ENCODE assay signal across 19 cellular contexts in the genomic region with DNA sequence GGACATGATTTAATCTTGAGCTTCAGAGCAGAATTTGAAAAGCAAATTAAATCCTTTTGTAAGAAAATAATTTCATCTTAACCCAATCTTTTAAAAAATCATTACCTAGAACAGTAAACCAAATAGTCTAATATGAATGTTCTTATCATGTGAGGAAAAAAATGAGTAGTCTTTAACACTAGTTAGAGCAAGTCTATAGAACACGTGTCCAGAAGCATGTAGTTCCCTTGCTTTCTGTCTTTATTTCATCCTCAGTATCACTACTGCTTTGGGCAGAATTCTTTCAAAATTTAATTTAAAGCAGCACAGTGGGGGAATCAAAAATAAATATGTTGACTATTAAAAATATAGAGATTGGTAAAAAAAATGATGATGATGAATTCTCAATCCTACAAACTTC. TPM values are rescaled to one million over a fixed set of nuclear protein-coding genes. Genes with fewer than 3 reads are reported as not detected.
A peak's percentile ranks its signal among the peaks of the same experiment; 100 is the strongest.
DNase-seq lines count a peak whose midpoint lies in the region; ATAC-seq, FAIRE-seq and TF ChIP-seq lines count a peak whose summit lies in the region.
"Had no signal": no experiment of that assay in that cellular context is flagged by ENCODE, and none has a peak within 500 bp of the region (broad histone marks: within the 10 kb centered on the region; RNA-seq: fewer than 3 reads in every experiment).

No MANE protein-coding gene starts in this region.

- H3K4me3 Mint-ChIP-seq in T-helper 2 cell treated with Interferon-gamma antibody and Interleukin-4, amounts not matched to agents 5 μg/mL and 100 μg/mL, for 36 hours, result peak overlapping the region; percentile 82
- H3K4me3 Mint-ChIP-seq: activated naive CD4-positive, alpha-beta T cell treated with anti-CD3 and anti-CD28 coated beads for 36 hours had no signal

- peak overlapping the region; percentile 79 for H3K4me3 ChIP-seq in iPS-15b (ENCODE audit: low read depth, low read length)
- H3K4me3 ChIP-seq in smooth muscle cell, result peak overlapping the region; percentile 96
- H3K4me3 ChIP-seq: cardiac muscle cell had no signal

- peaks cover 53% of the 10 kb centered on the region for H3K4me1 Mint-ChIP-seq in T-helper 2 cell treated with Interferon-gamma antibody and Interleukin-4, amounts not matched to agents 5 μg/mL and 100 μg/mL, for 36 hours (ENCODE audit: low read depth)

- TF ChIP-seq CTCF in smooth muscle cell (IDR thresholded peaks at IDR 0.05; ENCODE audit: borderline replicate concordance, insufficient read depth, poor library complexity, severe bottlenecking), result no peak

- H3K27me3 Mint-ChIP-seq in T-helper 2 cell treated with Interferon-gamma antibody and Interleukin-4, amounts not matched to agents 5 μg/mL and 100 μg/mL, for 36 hours (ENCODE audit: low read depth), result peaks cover 6% of the 10 kb centered on the region

- H3K4me2 ChIP-seq in smooth muscle cell, result peak overlapping the region; percentile 98

- H3K36me3 ChIP-seq in iPS-15b (ENCODE audit: control insufficient read depth, insufficient read depth, low read length) (no peaks in the 10 kb centered on the region), smooth muscle cell (ENCODE audit: low read depth) (no peaks in the 10 kb centered on the region)
- H3K36me3 ChIP-seq: cardiac muscle cell, sigmoid colon had no signal

- no peak for FAIRE-seq in HTR-8/SVneo (lab: Jason Lieb, UNC)

- peaks cover 5% of the 10 kb centered on the region for H3F3A ChIP-seq in smooth muscle cell (ENCODE audit: low read depth)

- no peak overlapping the region for H3K27ac Mint-ChIP-seq in T-helper 2 cell treated with Interferon-gamma antibody and Interleukin-4, amounts not matched to agents 5 μg/mL and 100 μg/mL, for 36 hours
- H3K27ac Mint-ChIP-seq: activated naive CD4-positive, alpha-beta T cell treated with anti-CD3 and anti-CD28 coated beads for 36 hours; CD4-positive, alpha-beta T cell had no signal

- H3K9me3 ChIP-seq in iPS-15b (ENCODE audit: control insufficient read depth, insufficient read depth, low read length) (no peaks in the 10 kb centered on the region), smooth muscle cell (replicated peaks; ENCODE audit: low read depth) (no peaks in the 10 kb centered on the region)
- H3K9me3 ChIP-seq: sigmoid colon had no signal

- H2AFZ ChIP-seq in smooth muscle cell (ENCODE audit: low read depth), result peak overlapping the region; percentile 39

- H3K9ac ChIP-seq in iPS-15b (ENCODE audit: low read depth, low read length) (peak overlapping the region; percentile 38), smooth muscle cell (ENCODE audit: low read depth) (no peak overlapping the region)

- ATAC-seq in HG03354 (IDR thresholded peaks at IDR 0.05; ENCODE audit: poor library complexity, severe bottlenecking, unreplicated experiment) (no peak), GM21786 (IDR thresholded peaks at IDR 0.05; ENCODE audit: unreplicated experiment) (no peak)
- ATAC-seq: naive thymus-derived CD8-positive, alpha-beta T cell had no signal

- whole genome bisulfite sequencing in smooth muscle cell (ENCODE audit: low lambda C conversion rate), result 57% methylated on average over 1 of the region's 1 CpG

- H3K27ac ChIP-seq in smooth muscle cell (ENCODE audit: low read depth), result no peak overlapping the region
- H3K27ac ChIP-seq: 22Rv1, cardiac muscle cell, sigmoid colon had no signal

- no peaks in the 10 kb centered on the region for H3K9me3 Mint-ChIP-seq in T-helper 2 cell treated with Interferon-gamma antibody and Interleukin-4, amounts not matched to agents 5 μg/mL and 100 μg/mL, for 36 hours
- H3K9me3 Mint-ChIP-seq: activated naive CD4-positive, alpha-beta T cell treated with anti-CD3 and anti-CD28 coated beads for 36 hours; CD4-positive, alpha-beta T cell; naive thymus-derived CD8-positive, alpha-beta T cell had no signal

- H3K27me3 ChIP-seq in iPS-15b (ENCODE audit: control insufficient read depth, insufficient read depth, low read length) (no peaks in the 10 kb centered on the region), smooth muscle cell (ENCODE audit: low read depth) (no peaks in the 10 kb centered on the region)

- H4K20me1 ChIP-seq in smooth muscle cell (ENCODE audit: low read depth), result no peaks in the 10 kb centered on the region

- DNase-seq in NOMO-1 treated with DMSO at 0.1 percent for 48 hours (lab: John Stamatoyannopoulos, UW; ENCODE audit: unreplicated experiment) (peak; percentile 9), NOMO-1 (lab: John Stamatoyannopoulos, UW; ENCODE audit: unreplicated experiment in 2 of 2) (no peak), smooth muscle cell (lab: John Stamatoyannopoulos, UW; ENCODE audit: unreplicated experiment) (no peak), HTR-8/SVneo (ENCODE audit: insufficient read length, low spot score) (no peak)
- no peak for DNase-seq in T-helper 2 cell treated with Interferon-gamma antibody and Interleukin-4, amounts not matched to agents 5 μg/mL and 100 μg/mL, for 36 hours (ENCODE audit: low spot score)
- DNase-seq: activated naive CD4-positive, alpha-beta T cell treated with anti-CD3 and anti-CD28 coated beads for 36 hours; CD4-positive, alpha-beta T cell; GDM1; naive thymus-derived CD8-positive, alpha-beta T cell; NCI-H2081; NCI-H774; SHP77 treated with DMSO at 0.1 percent for 48 hours; sigmoid colon; stimulated activated naive CD4-positive, alpha-beta T cell had no signal

- H3K36me3 Mint-ChIP-seq in T-helper 2 cell treated with Interferon-gamma antibody and Interleukin-4, amounts not matched to agents 5 μg/mL and 100 μg/mL, for 36 hours (ENCODE audit: low read depth), result peaks cover 1% of the 10 kb centered on the region
- H3K36me3 Mint-ChIP-seq: naive thymus-derived CD8-positive, alpha-beta T cell had no signal

- H3K4me1 ChIP-seq in iPS-15b (ENCODE audit: control insufficient read depth, insufficient read depth, low read length), result peaks cover 37% of the 10 kb centered on the region
- peaks cover 45% of the 10 kb centered on the region for H3K4me1 ChIP-seq in smooth muscle cell (ENCODE audit: low read depth)

- peaks cover 12% of the 10 kb centered on the region for H3K79me2 ChIP-seq in smooth muscle cell (ENCODE audit: low read depth)

RNA-seq across cellular contexts. Expression of a gene that starts 2.1 kb away (rescaled TPM):
- 5.5 and 6.0 TPM in 2 replicates for total RNA-seq in smooth muscle cell
- 3.4 and 3.6 TPM in 2 replicates for polyA plus RNA-seq in smooth muscle cell
